ENCODE assay signal across 13 cellular contexts in the genomic region with DNA sequence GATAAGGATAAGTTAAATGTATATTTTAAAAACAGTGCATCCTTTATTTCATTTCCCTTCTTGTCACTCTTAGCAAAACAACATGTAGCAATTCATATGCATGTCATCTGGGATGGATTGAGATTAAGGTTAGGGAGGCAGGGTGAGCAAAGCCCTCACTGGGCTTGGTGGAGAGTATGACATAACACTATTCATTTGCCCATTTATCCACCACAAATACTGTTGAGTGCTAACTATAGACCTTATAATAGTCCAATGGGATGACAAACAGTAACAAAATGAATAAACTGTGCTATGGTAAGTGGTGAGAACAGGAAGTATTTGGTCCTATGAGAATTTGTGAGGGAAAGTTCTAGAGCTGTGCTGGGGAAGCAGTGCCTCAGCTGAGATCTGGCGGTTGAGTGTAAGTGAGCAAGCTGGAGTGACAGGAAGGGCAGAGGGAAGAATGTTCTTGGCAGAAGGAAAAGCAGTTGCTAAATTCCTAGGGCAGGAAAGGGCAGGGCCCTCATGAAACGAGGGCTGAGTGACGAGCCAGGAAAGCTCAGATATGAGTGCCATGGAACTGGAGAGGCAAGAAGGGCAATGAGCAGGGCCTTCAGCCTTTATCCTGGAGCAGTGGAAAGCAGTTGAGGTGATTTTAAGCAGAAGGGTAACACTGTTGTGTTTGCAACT. TPM values are rescaled to one million over a fixed set of nuclear protein-coding genes. Genes with fewer than 3 reads are reported as not detected.
DNase-seq lines count a peak whose midpoint lies in the region; ATAC-seq, FAIRE-seq and TF ChIP-seq lines count a peak whose summit lies in the region.
"Had no signal": no experiment of that assay in that cellular context is flagged by ENCODE, and none has a peak within 500 bp of the region (broad histone marks: within the 10 kb centered on the region; RNA-seq: fewer than 3 reads in every experiment).

No MANE protein-coding gene starts in this region.

- peak; percentile 40 for ATAC-seq in HG03432 (IDR thresholded peaks at IDR 0.05; ENCODE audit: unreplicated experiment)
- ATAC-seq: T-cell had no signal

- WGBS in thyroid gland, 2 donors: 66 to 70% methylated on average over 3 of the region's 3 CpGs

- peaks cover 0 to 9% of the 10 kb centered on the region in 2 donors for H3K4me1 ChIP-seq in kidney (ENCODE audit: control insufficient read depth in 1 of 2, insufficient read depth in 1 of 2, low read depth in 1 of 2, low read length in 2 of 2)
- H3K4me1 ChIP-seq in thyroid gland: peaks cover under 1 to 10% of the 10 kb centered on the region in 2 donors

- H3K9me3 ChIP-seq in kidney (ENCODE audit: control insufficient read depth in 1 of 2, low read length in 2 of 2): no peaks in the 10 kb centered on the region
- no peaks in the 10 kb centered on the region for H3K9me3 ChIP-seq in thyroid gland

- H3K36me3 ChIP-seq in kidney (ENCODE audit: control insufficient read depth in 1 of 2, insufficient read depth in 2 of 2, low read length in 2 of 2) (peaks cover 2 to 5% of the 10 kb centered on the region in 2 donors), thyroid gland (no peaks in the 10 kb centered on the region)

- no peak for TF ChIP-seq POLR2A in thyroid gland (IDR thresholded peaks at IDR 0.05)

- H3K27ac Mint-ChIP-seq in T-helper 2 cell treated with Interferon-gamma antibody and Interleukin-4, amounts not matched to agents 5 μg/mL and 100 μg/mL, for 36 hours: no peak overlapping the region
- H3K27ac Mint-ChIP-seq: activated T-helper 2 cell treated with anti-CD3 and anti-CD28 coated beads, Interferon-gamma antibody, Interleukin-2, Interleukin-4, amounts not matched to agents 10 μg/mL and 5 μg/mL and 100 μg/mL, durations not matched to agents 14 hours and 24 hours and 36 hours; T-cell had no signal

- H3K4me3 ChIP-seq in kidney (ENCODE audit: low read length in 2 of 2): no peak overlapping the region
- no peak overlapping the region for H3K4me3 ChIP-seq in thyroid gland (replicated peaks in 1 of 3)

- peaks cover 48% of the 10 kb centered on the region for H3K4me1 Mint-ChIP-seq in T-helper 2 cell treated with Interferon-gamma antibody and Interleukin-4, amounts not matched to agents 5 μg/mL and 100 μg/mL, for 36 hours (ENCODE audit: low read depth)

- no peak for TF ChIP-seq CTCF in kidney (IDR thresholded peaks at IDR 0.05; ENCODE audit: borderline replicate concordance, extremely low read depth, insufficient read depth)
- no peak for TF ChIP-seq CTCF in thyroid gland (IDR thresholded peaks at IDR 0.05)
- no peak for TF ChIP-seq CTCF in GM10248 (IDR thresholded peaks at IDR 0.05; ENCODE audit: control extremely low read depth, extremely low read depth, low read depth, missing control alignments)

- H3K27me3 ChIP-seq in thyroid gland: no peaks in the 10 kb centered on the region

- H3K27ac ChIP-seq in kidney (ENCODE audit: low read depth in 2 of 2, low read length in 2 of 2) (peak overlapping the region in 1 of 2 donors; percentile 47), thyroid gland (peak overlapping the region in 1 of 3 donors; percentile 58)

- FAIRE-seq in kidney (lab: Jason Lieb, UNC): no peak

- POLR2A ChIA-PET in GM10248 (lab: Yijun Ruan, JAX): no interaction called here

- DNase-seq in dermis blood vessel endothelial cell: peak; percentile 77
- DNase-seq in kidney: peak; percentile 62
- DNase-seq in thyroid gland: peak; percentile 3 to 4
- DNase-seq in cerebellar nuclear complex (lab: John Stamatoyannopoulos, UW): no peak
- DNase-seq in T-helper 2 cell treated with Interferon-gamma antibody and Interleukin-4, amounts not matched to agents 5 μg/mL and 100 μg/mL, for 36 hours (ENCODE audit: low spot score): no peak
- no peak for DNase-seq in NCI-H1092 (lab: John Stamatoyannopoulos, UW)
- DNase-seq in GM10248 (ENCODE audit: extremely low spot score): no peak
- DNase-seq: GF-D8; NCI-H2171 treated with DMSO at 0.1 percent for 48 hours; stimulated activated CD8-positive, alpha-beta memory T cell treated with anti-CD3 and anti-CD28 coated beads, Interleukin-4, amount 100 ng/mL, for 48 hours; T-cell had no signal

- H3K9ac ChIP-seq in kidney (ENCODE audit: low read length in 2 of 2): no peak overlapping the region

- no peak overlapping the region for H3K4me3 Mint-ChIP-seq in T-helper 2 cell treated with Interferon-gamma antibody and Interleukin-4, amounts not matched to agents 5 μg/mL and 100 μg/mL, for 36 hours
- H3K4me3 Mint-ChIP-seq: T-cell had no signal

- H3K36me3 Mint-ChIP-seq in T-helper 2 cell treated with Interferon-gamma antibody and Interleukin-4, amounts not matched to agents 5 μg/mL and 100 μg/mL, for 36 hours (ENCODE audit: low read depth): peaks cover 53% of the 10 kb centered on the region

- intact Hi-C loops in kidney (cut with DNase I) (no loop called here), thyroid gland (cut with DNase I) (no loop called here)

- H3K27me3 Mint-ChIP-seq in T-helper 2 cell treated with Interferon-gamma antibody and Interleukin-4, amounts not matched to agents 5 μg/mL and 100 μg/mL, for 36 hours (ENCODE audit: low read depth): no peaks in the 10 kb centered on the region
- H3K27me3 Mint-ChIP-seq: T-cell had no signal

- no peaks in the 10 kb centered on the region for H3K9me3 Mint-ChIP-seq in T-helper 2 cell treated with Interferon-gamma antibody and Interleukin-4, amounts not matched to agents 5 μg/mL and 100 μg/mL, for 36 hours
- H3K9me3 Mint-ChIP-seq: activated T-helper 2 cell treated with anti-CD3 and anti-CD28 coated beads, Interferon-gamma antibody, Interleukin-2, Interleukin-4, amounts not matched to agents 10 μg/mL and 5 μg/mL and 100 μg/mL, durations not matched to agents 14 hours and 24 hours and 36 hours; T-cell had no signal

- CTCF ChIA-PET in GM10248 (lab: Yijun Ruan, JAX): interaction anchor here (1.8 kb wide), 1 partner anchor 19 kb away, joined by 5 read pairs; no protein-coding TSS in a partner anchor

RNA-seq across cellular contexts. Expression of gene HSD17B12, which starts 6.7 kb away (rescaled TPM):
- total RNA-seq in dermis blood vessel endothelial cell (80.5 and 159 TPM in 2 replicates), kidney (100 TPM), thyroid gland (100 to 1,000 TPM in 1 of 4 donors, 10 to 100 TPM in 3; 70.1 to 104 (median 94.4) TPM)
- 76.9 TPM for polyA plus RNA-seq in kidney (ENCODE audit: insufficient read depth, low read depth, low replicate concordance)

Comparison
In these comparisons a context has a peak if more than half of its experiments do, and no peak if none do; other contexts are left out.
1. DNase-seq: peak in dermis blood vessel endothelial cell (single experiment), kidney (single experiment) and thyroid gland (2 of 2); none in cerebellar nuclear complex (0 of 2), T-helper 2 cell treated with Interferon-gamma antibody and Interleukin-4, amounts not matched to agents 5 μg/mL and 100 μg/mL, for 36 hours (single experiment), NCI-H1092 (single experiment) and GM10248 (single experiment).